1 cellular context compared by ENCODE assay signal in genomic region chr9:37037137-37037743, GRCh38.
A peak's percentile ranks its signal among the peaks of the same experiment; 100 is the strongest.
TF ChIP-seq lines count a peak whose summit lies in the region.

No MANE protein-coding gene starts in this region.

TF ChIP-seq in GM12878, 131 proteins besides CTCF, POLR2A, EP300 and RAD21 (continued from another document and continues in another):
- TF ChIP-seq CUX1 (IDR thresholded peaks at IDR 0.05; ENCODE audit: insufficient replicate concordance, low read depth, low read length) (no peak), RCOR1 (conservative IDR thresholded peaks at IDR 0.05; ENCODE audit: low read depth, low read length) (no peak; the same call in 1 of the 2 replicates), ZNF207 (IDR thresholded peaks at IDR 0.05; ENCODE audit: borderline replicate concordance) (no peak), PAX5 (IDR thresholded peaks at IDR 0.05; ENCODE audit: borderline replicate concordance, low read depth, low read length) (no peak), POU2F2 (IDR thresholded peaks at IDR 0.05; ENCODE audit: borderline replicate concordance, low read depth, low read length) (peak; percentile 4; the same call in 1 of the 3 replicates), HDGF (IDR thresholded peaks at IDR 0.05) (no peak), IKZF1 (conservative IDR thresholded peaks at IDR 0.05) (no peak), IRF5 (IDR thresholded peaks at IDR 0.05; ENCODE audit: borderline replicate concordance) (no peak), NKRF (conservative IDR thresholded peaks at IDR 0.05) (0 out of 2 replicates have a peak, but pooled peaks have one; percentile 60), ZNF274 (IDR thresholded peaks at IDR 0.05; ENCODE audit: insufficient read depth, insufficient read length) (no peak), SIX5 (IDR thresholded peaks at IDR 0.05; ENCODE audit: low read depth, low read length, severe bottlenecking) (no peak), MLLT1 (IDR thresholded peaks at IDR 0.05) (0 out of 2 replicates have a peak, but pooled peaks have one; percentile 20), E2F8 (IDR thresholded peaks at IDR 0.05; ENCODE audit: low read depth, partially characterized antibody) (no peak), ATF3 (IDR thresholded peaks at IDR 0.05; ENCODE audit: borderline replicate concordance, extremely low read depth, low read depth, low read length) (no peak), JUND (IDR thresholded peaks at IDR 0.05; ENCODE audit: low read depth, low read length) (no peak), MYC (IDR thresholded peaks at IDR 0.05; ENCODE audit: insufficient read depth, insufficient read length, insufficient replicate concordance, low read length, severe bottlenecking) (no peak), PKNOX1 (IDR thresholded peaks at IDR 0.05) (peak; percentile 57), RAD51 (IDR thresholded peaks at IDR 0.05) (no peak), ZZZ3 (IDR thresholded peaks at IDR 0.05; ENCODE audit: control insufficient read depth, insufficient read length, low read depth) (no peak), TCF7 (IDR thresholded peaks at IDR 0.05; ENCODE audit: borderline replicate concordance) (no peak), BMI1 (IDR thresholded peaks at IDR 0.05; ENCODE audit: borderline replicate concordance) (no peak), YY1 (IDR thresholded peaks at IDR 0.05; ENCODE audit: low read depth, low read length) (no peak; the same call in 1 of the 2 replicates), RELA (IDR thresholded peaks at IDR 0.05; ENCODE audit: borderline replicate concordance, partially characterized antibody) (no peak), E2F4 (IDR thresholded peaks at IDR 0.05; ENCODE audit: low read depth, low read length) (no peak), MYB (IDR thresholded peaks at IDR 0.05; ENCODE audit: borderline replicate concordance, low read depth, low read length) (no peak), NFYA (IDR thresholded peaks at IDR 0.05; ENCODE audit: borderline replicate concordance, low read depth, low read length) (no peak), RB1 (IDR thresholded peaks at IDR 0.05; ENCODE audit: borderline replicate concordance) (no peak), USF2 (IDR thresholded peaks at IDR 0.05; ENCODE audit: borderline replicate concordance, low read depth, low read length) (no peak), ATF2 (IDR thresholded peaks at IDR 0.05; ENCODE audit: low read length) (no peak), SUZ12 (IDR thresholded peaks at IDR 0.05; ENCODE audit: unreplicated experiment) (no peak), NR2C2 (IDR thresholded peaks at IDR 0.05; ENCODE audit: borderline replicate concordance, control insufficient read depth, insufficient read length, low read depth) (no peak), E4F1 (IDR thresholded peaks at IDR 0.05; ENCODE audit: borderline replicate concordance, partially characterized antibody) (no peak)
